Comparison of ENCODE assay signal across 40 cellular contexts in the genomic region with DNA sequence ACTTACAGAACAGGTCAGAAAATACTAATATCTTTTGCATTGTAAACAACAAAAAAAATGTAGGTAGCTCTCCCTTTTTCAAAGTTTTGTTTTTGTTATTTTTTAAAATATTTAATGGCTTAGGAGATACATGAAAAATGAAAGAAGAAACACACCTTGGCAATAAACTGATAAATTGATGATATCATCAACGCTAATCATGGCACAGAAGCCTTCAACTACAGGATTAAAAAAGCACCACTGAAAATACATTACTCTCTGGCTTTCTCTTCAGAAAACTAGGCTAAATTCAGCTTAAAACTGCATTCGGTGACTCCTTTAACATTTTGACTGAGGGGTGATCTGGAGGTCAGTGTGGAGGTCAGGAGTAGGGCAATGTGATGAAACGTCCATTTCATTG.
"Had no signal": no experiment of that assay in that cellular context is flagged by ENCODE, and none has a peak within 500 bp of the region (broad histone marks: within the 10 kb centered on the region; RNA-seq: fewer than 3 reads in every experiment).

No MANE protein-coding gene starts in this region.

- H3K36me3 ChIP-seq: adrenal gland, ascending aorta, brain microvascular endothelial cell, breast epithelium, cardiac muscle cell had no signal

- DNase-seq: activated effector memory CD4-positive, alpha-beta T cell treated with anti-CD3 and anti-CD28 coated beads, Interleukin-2, amount 50 U/mL, for 16 hours; activated effector memory CD4-positive, alpha-beta T cell treated with Interleukin-2 at 50 U/mL for 16 hours; activated gamma-delta T cell; activated gamma-delta T cell treated with Interleukin-2 at 50 U/mL for 16 hours; activated naive CD4-positive, alpha-beta T cell; activated naive CD4-positive, alpha-beta T cell treated with anti-CD3 and anti-CD28 coated beads for 36 hours; activated naive CD4-positive, alpha-beta T cell treated with anti-CD3 and anti-CD28 coated beads, Interleukin-2, amount 10 ng/mL, durations not matched to agents 7 days and 5 days; activated naive CD4-positive, alpha-beta T cell treated with anti-CD3 and anti-CD28 coated beads, Interleukin-2, amount 50 U/mL, for 16 hours; activated naive CD4-positive, alpha-beta T cell treated with Interleukin-2 at 50 U/mL for 16 hours; activated naive CD8-positive, alpha-beta T cell treated with anti-CD3 and anti-CD28 coated beads for 36 hours; activated naive CD8-positive, alpha-beta T cell treated with anti-CD3 and anti-CD28 coated beads, Interleukin-2, amount 10 ng/mL, durations not matched to agents 7 days and 5 days; activated naive CD8-positive, alpha-beta T cell treated with anti-CD3 and anti-CD28 coated beads, Interleukin-2, amount 50 U/mL, for 24 hours; activated T-cell treated with anti-CD3 and anti-CD28 coated beads, Interleukin-2, amount 50 U/mL, for 1 hour; activated T-cell treated with anti-CD3 and anti-CD28 coated beads, Interleukin-2, amount 50 U/mL, for 24 hours; activated T-cell treated with anti-CD3 and anti-CD28 coated beads, Interleukin-2, amount 50 U/mL, for 4 hours; activated T-cell treated with anti-CD3 and anti-CD28 coated beads, Interleukin-2, amount 50 U/mL, for 48 hours; activated T-cell treated with anti-CD3 and anti-CD28 coated beads, Interleukin-2, amount 50 U/mL, for 72 hours; adrenal gland; amniotic stem cell; amygdala; anterior cingulate cortex; aorta; body of pancreas; brain microvascular endothelial cell; caudate nucleus; central memory CD4-positive, alpha-beta T cell; cerebellar nuclear complex had no signal

- H3K9me3 Mint-ChIP-seq: activated naive CD4-positive, alpha-beta T cell treated with anti-CD3 and anti-CD28 coated beads, Interleukin-2, amount 10 ng/mL, durations not matched to agents 7 days and 5 days; activated naive CD4-positive, alpha-beta T cell treated with anti-CD3 and anti-CD28 coated beads, Interleukin-2, amount 50 U/mL, for 24 hours; activated naive CD8-positive, alpha-beta T cell treated with anti-CD3 and anti-CD28 coated beads for 36 hours; activated naive CD8-positive, alpha-beta T cell treated with anti-CD3 and anti-CD28 coated beads, Interleukin-2, amount 10 ng/mL, durations not matched to agents 7 days and 5 days; activated T-cell treated with anti-CD3 and anti-CD28 coated beads, Interleukin-2, amount 50 U/mL, for 24 hours; activated T-helper 1 cell treated with anti-CD3 and anti-CD28 coated beads, Interleukin-12 subunit alpha, Interleukin-12 subunit beta, Interleukin-2, Interleukin-4 antibody, amounts not matched to agents 30 ng/mL and 10 ng/mL and 1 ng/mL, durations not matched to agents 14 hours and 24 hours and 36 hours; activated T-helper 17 cell treated with anti-CD3 and anti-CD28 coated beads, Interleukin-2, amount 50 U/mL, for 72 hours; activated T-helper 2 cell treated with anti-CD3 and anti-CD28 coated beads, Interferon-gamma antibody, Interleukin-2, Interleukin-4, amounts not matched to agents 10 μg/mL and 5 μg/mL and 100 μg/mL, durations not matched to agents 14 hours and 24 hours and 36 hours had no signal

- H3K4me1 Mint-ChIP-seq: activated naive CD4-positive, alpha-beta T cell treated with anti-CD3 and anti-CD28 coated beads, Interleukin-2, amount 10 ng/mL, durations not matched to agents 7 days and 5 days; activated naive CD4-positive, alpha-beta T cell treated with anti-CD3 and anti-CD28 coated beads, Interleukin-2, amount 50 U/mL, for 24 hours; activated naive CD8-positive, alpha-beta T cell treated with anti-CD3 and anti-CD28 coated beads for 36 hours; activated naive CD8-positive, alpha-beta T cell treated with anti-CD3 and anti-CD28 coated beads, Interleukin-2, amount 10 ng/mL, durations not matched to agents 7 days and 5 days; activated naive CD8-positive, alpha-beta T cell treated with anti-CD3 and anti-CD28 coated beads, Interleukin-2, amount 50 U/mL, for 24 hours; activated T-helper 17 cell treated with anti-CD3 and anti-CD28 coated beads, Interleukin-2, amount 50 U/mL, for 72 hours; brain; central memory CD8-positive, alpha-beta T cell had no signal

- H3K27ac ChIP-seq: adrenal gland, ascending aorta, body of pancreas, brain microvascular endothelial cell, breast epithelium, cardiac muscle cell had no signal

- H3K27me3 Mint-ChIP-seq: activated naive CD4-positive, alpha-beta T cell treated with anti-CD3 and anti-CD28 coated beads, Interleukin-2, amount 10 ng/mL, durations not matched to agents 7 days and 5 days; activated naive CD4-positive, alpha-beta T cell treated with anti-CD3 and anti-CD28 coated beads, Interleukin-2, amount 50 U/mL, for 24 hours; activated naive CD8-positive, alpha-beta T cell treated with anti-CD3 and anti-CD28 coated beads for 36 hours; activated naive CD8-positive, alpha-beta T cell treated with anti-CD3 and anti-CD28 coated beads, Interleukin-2, amount 50 U/mL, for 24 hours; activated T-cell treated with anti-CD3 and anti-CD28 coated beads, Interleukin-2, amount 50 U/mL, for 24 hours; activated T-helper 17 cell treated with anti-CD3 and anti-CD28 coated beads, Interleukin-2, amount 50 U/mL, for 72 hours; central memory CD8-positive, alpha-beta T cell had no signal

- ATAC-seq: activated naive CD4-positive, alpha-beta T cell treated with anti-CD3 and anti-CD28 coated beads, Interleukin-2, amount 50 U/mL, for 72 hours; activated naive CD8-positive, alpha-beta T cell treated with anti-CD3 and anti-CD28 coated beads, Interleukin-2, amount 50 U/mL, for 24 hours; activated T-cell treated with anti-CD3 and anti-CD28 coated beads, Interleukin-2, amount 50 U/mL, for 4 hours; activated T-cell treated with anti-CD3 and anti-CD28 coated beads, Interleukin-2, amount 50 U/mL, for 72 hours; activated T-helper 17 cell treated with anti-CD3 and anti-CD28 coated beads, Interleukin-2, amount 50 U/mL, for 72 hours; body of pancreas had no signal

- H3K4me3 Mint-ChIP-seq: activated naive CD4-positive, alpha-beta T cell treated with anti-CD3 and anti-CD28 coated beads for 36 hours; activated naive CD4-positive, alpha-beta T cell treated with anti-CD3 and anti-CD28 coated beads, Interleukin-2, amount 10 ng/mL, durations not matched to agents 7 days and 5 days; activated naive CD4-positive, alpha-beta T cell treated with anti-CD3 and anti-CD28 coated beads, Interleukin-2, amount 50 U/mL, for 24 hours; activated naive CD8-positive, alpha-beta T cell; activated naive CD8-positive, alpha-beta T cell treated with anti-CD3 and anti-CD28 coated beads for 36 hours; activated naive CD8-positive, alpha-beta T cell treated with anti-CD3 and anti-CD28 coated beads, Interleukin-2, amount 10 ng/mL, durations not matched to agents 7 days and 5 days; activated naive CD8-positive, alpha-beta T cell treated with anti-CD3 and anti-CD28 coated beads, Interleukin-2, amount 50 U/mL, for 24 hours; activated T-cell treated with anti-CD3 and anti-CD28 coated beads, Interleukin-2, amount 50 U/mL, for 24 hours; activated T-cell treated with anti-CD3 and anti-CD28 coated beads, Interleukin-2, amount 50 U/mL, for 4 hours; activated T-cell treated with anti-CD3 and anti-CD28 coated beads, Interleukin-2, amount 50 U/mL, for 72 hours; activated T-helper 1 cell treated with anti-CD3 and anti-CD28 coated beads, Interleukin-12 subunit alpha, Interleukin-12 subunit beta, Interleukin-2, Interleukin-4 antibody, amounts not matched to agents 30 ng/mL and 10 ng/mL and 1 ng/mL, durations not matched to agents 14 hours and 24 hours and 36 hours; activated T-helper 17 cell treated with anti-CD3 and anti-CD28 coated beads, Interleukin-2, amount 50 U/mL, for 72 hours; brain; central memory CD8-positive, alpha-beta T cell had no signal

- H3K4me1 ChIP-seq: adrenal gland, ascending aorta, body of pancreas, breast epithelium had no signal

- H3K27me3 ChIP-seq: adrenal gland, ascending aorta, body of pancreas, brain microvascular endothelial cell, breast epithelium, cardiac muscle cell had no signal

- H3K27ac Mint-ChIP-seq: activated naive CD4-positive, alpha-beta T cell treated with anti-CD3 and anti-CD28 coated beads for 36 hours; activated naive CD4-positive, alpha-beta T cell treated with anti-CD3 and anti-CD28 coated beads, Interleukin-2, amount 10 ng/mL, durations not matched to agents 7 days and 5 days; activated naive CD4-positive, alpha-beta T cell treated with anti-CD3 and anti-CD28 coated beads, Interleukin-2, amount 50 U/mL, for 24 hours; activated naive CD4-positive, alpha-beta T cell treated with anti-CD3 and anti-CD28 coated beads, Interleukin-2, amount 50 U/mL, for 72 hours; activated naive CD8-positive, alpha-beta T cell; activated naive CD8-positive, alpha-beta T cell treated with anti-CD3 and anti-CD28 coated beads for 36 hours; activated naive CD8-positive, alpha-beta T cell treated with anti-CD3 and anti-CD28 coated beads, Interleukin-2, amount 10 ng/mL, durations not matched to agents 7 days and 5 days; activated naive CD8-positive, alpha-beta T cell treated with anti-CD3 and anti-CD28 coated beads, Interleukin-2, amount 50 U/mL, for 24 hours; activated T-cell treated with anti-CD3 and anti-CD28 coated beads, Interleukin-2, amount 50 U/mL, for 24 hours; activated T-cell treated with anti-CD3 and anti-CD28 coated beads, Interleukin-2, amount 50 U/mL, for 72 hours; activated T-helper 1 cell treated with anti-CD3 and anti-CD28 coated beads, Interleukin-12 subunit alpha, Interleukin-12 subunit beta, Interleukin-2, Interleukin-4 antibody, amounts not matched to agents 30 ng/mL and 10 ng/mL and 1 ng/mL, durations not matched to agents 14 hours and 24 hours and 36 hours; activated T-helper 17 cell treated with anti-CD3 and anti-CD28 coated beads, Interleukin-2, amount 50 U/mL, for 72 hours; activated T-helper 2 cell treated with anti-CD3 and anti-CD28 coated beads, Interferon-gamma antibody, Interleukin-2, Interleukin-4, amounts not matched to agents 10 μg/mL and 5 μg/mL and 100 μg/mL, durations not matched to agents 14 hours and 24 hours and 36 hours; brain had no signal

- H3K9me3 ChIP-seq: adrenal gland, ascending aorta, body of pancreas, breast epithelium had no signal

- H3K4me3 ChIP-seq: adrenal gland, ascending aorta, body of pancreas, breast epithelium, cardiac muscle cell had no signal

- H3K36me3 Mint-ChIP-seq: activated naive CD4-positive, alpha-beta T cell treated with anti-CD3 and anti-CD28 coated beads, Interleukin-2, amount 10 ng/mL, durations not matched to agents 7 days and 5 days; activated naive CD4-positive, alpha-beta T cell treated with anti-CD3 and anti-CD28 coated beads, Interleukin-2, amount 50 U/mL, for 24 hours; activated naive CD4-positive, alpha-beta T cell treated with anti-CD3 and anti-CD28 coated beads, Interleukin-2, amount 50 U/mL, for 72 hours; activated naive CD8-positive, alpha-beta T cell; activated naive CD8-positive, alpha-beta T cell treated with anti-CD3 and anti-CD28 coated beads for 36 hours; activated naive CD8-positive, alpha-beta T cell treated with anti-CD3 and anti-CD28 coated beads, Interleukin-2, amount 10 ng/mL, durations not matched to agents 7 days and 5 days; brain had no signal

- FAIRE-seq: astrocyte, bronchial epithelial cell had no signal
